Comparison of ENCODE assay signal across 9 cellular contexts in the genomic region with DNA sequence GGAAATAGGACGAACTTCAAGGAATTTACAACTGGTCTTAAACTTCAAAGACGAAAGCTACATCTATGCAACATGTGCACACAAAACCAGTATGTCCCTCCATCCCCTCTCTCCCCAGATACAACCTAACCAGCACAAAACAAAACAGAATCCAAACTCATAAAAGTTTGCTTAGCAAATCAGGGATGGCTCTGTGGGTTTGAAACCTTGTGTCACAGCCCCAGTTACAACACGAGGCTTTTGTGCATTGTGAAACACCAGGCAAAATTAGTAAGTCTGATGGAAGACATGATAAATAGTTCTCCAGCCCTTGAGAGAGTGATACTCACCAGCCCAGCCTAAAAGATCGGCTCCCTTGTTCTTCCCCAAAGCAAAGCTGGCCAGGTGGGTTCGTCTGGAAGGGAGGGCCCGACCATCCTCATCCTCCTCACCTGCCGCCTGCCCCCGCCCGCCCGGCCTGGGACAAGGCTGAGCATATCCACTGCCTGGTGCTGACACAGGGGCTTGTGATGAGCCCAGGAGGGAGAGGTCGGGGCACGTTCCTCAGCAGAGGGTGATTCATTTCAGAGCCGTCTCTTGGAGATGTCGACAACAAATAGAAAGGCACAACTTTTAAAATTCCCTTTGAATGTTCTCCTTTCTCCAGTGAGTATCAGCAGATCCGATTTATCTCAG.
DNase-seq lines count a peak whose midpoint lies in the region; ATAC-seq and TF ChIP-seq lines count a peak whose summit lies in the region.
"Had no signal": no experiment of that assay in that cellular context is flagged by ENCODE, and none has a peak within 500 bp of the region (broad histone marks: within the 10 kb centered on the region; RNA-seq: fewer than 3 reads in every experiment).

No MANE protein-coding gene starts in this region.

- peaks cover 8 to 41% (median 15%) of the 10 kb centered on the region in 3 donors for H3K4me1 ChIP-seq in esophagus squamous epithelium
- peaks cover 0 to 42% (median 27%) of the 10 kb centered on the region in 4 donors for H3K4me1 ChIP-seq in sigmoid colon

- peak overlapping the region; percentile 93 for H3K27ac ChIP-seq in RWPE1
- peak overlapping the region; percentile 44 to 85 (median 76) for H3K27ac ChIP-seq in esophagus squamous epithelium
- peak overlapping the region; percentile 46 to 91 (median 85) for H3K27ac ChIP-seq in sigmoid colon

- H3K36me3 ChIP-seq in esophagus squamous epithelium (no peaks in the 10 kb centered on the region), sigmoid colon (no peaks in the 10 kb centered on the region)

- peak; percentile 2 to 67 (median 18) for TF ChIP-seq EP300 in sigmoid colon (IDR thresholded peaks at IDR 0.05)

- H3K4me3 ChIP-seq in esophagus squamous epithelium: peak overlapping the region in 1 of 4 donors; percentile 36
- H3K4me3 ChIP-seq in sigmoid colon: peak overlapping the region in 2 of 4 donors; percentile 24 to 29

- CTCF ChIA-PET in RWPE1 (lab: Yijun Ruan, JAX): interaction anchor here (0.6 to 1.0 kb wide), 3 partner anchors 197 to 1343 kb away, joined by 3 to 8 read pairs (median 3); no protein-coding TSS in a partner anchor

- DNase-seq in GM03348 (ENCODE audit: low spot score) (peak; percentile 82), RWPE1 (ENCODE audit: low spot score) (peak; percentile 96), esophagus squamous epithelium (lab: John Stamatoyannopoulos, UW) (no peak), sigmoid colon (peak; percentile 83), T-helper 2 cell (no peak), Right ventricle myocardium inferior (ENCODE audit: missing footprints) (no peak), GDM1 (lab: John Stamatoyannopoulos, UW) (no peak)
- DNase-seq in activated CD8-positive, alpha-beta memory T cell treated with anti-CD3 and anti-CD28 coated beads for 24 hours: no peak
- DNase-seq: NCI-H1417 had no signal

- intact Hi-C loops in esophagus squamous epithelium (cut with DNase I) (no loop called here), sigmoid colon (cut with DNase I) (loop anchor here (1.0 kb wide), 2 partner anchors 41 to 197 kb away; no protein-coding TSS in a partner anchor), Right ventricle myocardium inferior (cut with DNase I) (no loop called here)

- POLR2A ChIA-PET in RWPE1 (lab: Yijun Ruan, JAX; ENCODE audit: low non-redundant PET): interaction anchor here (1.0 kb wide), 1 partner anchor 10 kb away, joined by 4 read pairs; no protein-coding TSS in a partner anchor

- WGBS in esophagus squamous epithelium, 2 donors: 17 to 19% methylated on average over 6 to 8 of the region's 15 CpGs
- WGBS in sigmoid colon, 2 donors: 39 to 55% methylated on average over 15 of the region's 15 CpGs

- TF ChIP-seq CTCF in RWPE1 (conservative IDR thresholded peaks at IDR 0.05; ENCODE audit: low read depth) (no peak), esophagus squamous epithelium (IDR thresholded peaks at IDR 0.05) (no peak), sigmoid colon (IDR thresholded peaks at IDR 0.05) (no peak)

- peaks cover 0 to 23% (median 2%) of the 10 kb centered on the region in 4 donors for H3K27me3 ChIP-seq in esophagus squamous epithelium
- no peaks in the 10 kb centered on the region for H3K27me3 ChIP-seq in sigmoid colon

- TF ChIP-seq POLR2A in esophagus squamous epithelium (IDR thresholded peaks at IDR 0.05) (peak in 1 of 4 donors; percentile 12), sigmoid colon (IDR thresholded peaks at IDR 0.05) (no peak)

- no peaks in the 10 kb centered on the region for H3K9me3 ChIP-seq in esophagus squamous epithelium
- no peaks in the 10 kb centered on the region for H3K9me3 ChIP-seq in sigmoid colon

- ATAC-seq in Right ventricle myocardium inferior: no peak

Comparison
In these comparisons a context has a peak if more than half of its experiments do, and no peak if none do; other contexts are left out.
1. DNase-seq: peak in GM03348 (single experiment), RWPE1 (single experiment) and sigmoid colon (single experiment); none in esophagus squamous epithelium (single experiment), T-helper 2 cell (0 of 5), activated CD8-positive, alpha-beta memory T cell treated with anti-CD3 and anti-CD28 coated beads for 24 hours (single experiment), Right ventricle myocardium inferior (single experiment) and GDM1 (single experiment).
2. Peak in every context shown above with its lines, with median percentiles within 50 percentile points of each other: H3K27ac ChIP-seq.